ENCODE assay signal across 10 cellular contexts in the genomic region with DNA sequence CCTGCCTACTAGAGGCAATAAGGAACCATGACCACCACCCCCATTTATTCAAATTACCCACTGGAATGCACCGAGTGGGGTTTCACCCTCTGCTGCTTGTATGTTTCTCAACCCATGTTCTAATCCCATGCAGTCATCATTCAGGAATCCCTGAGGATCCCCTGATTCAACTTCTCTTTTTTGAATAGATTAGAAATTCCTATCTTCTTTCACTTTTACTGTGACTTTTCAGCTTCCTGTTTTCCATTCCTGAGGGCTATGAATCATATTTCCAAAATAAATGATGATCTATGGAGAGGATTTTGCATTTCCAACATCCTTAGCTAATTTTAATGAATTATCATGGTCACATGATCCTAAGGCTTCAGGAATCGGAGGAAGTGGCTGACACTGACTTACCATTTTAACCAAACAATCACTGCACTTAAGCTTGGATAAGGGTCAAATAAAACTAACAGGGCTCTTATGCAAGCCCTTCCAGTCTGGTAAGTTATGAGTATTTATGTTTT. TPM values are rescaled to one million over a fixed set of nuclear protein-coding genes. Genes with fewer than 3 reads are reported as not detected.
DNase-seq lines count a peak whose midpoint lies in the region; ATAC-seq and TF ChIP-seq lines count a peak whose summit lies in the region.
"Had no signal": no experiment of that assay in that cellular context is flagged by ENCODE, and none has a peak within 500 bp of the region (broad histone marks: within the 10 kb centered on the region; RNA-seq: fewer than 3 reads in every experiment).

No MANE protein-coding gene starts in this region.

- H3K36me3 ChIP-seq in BE2C (no peaks in the 10 kb centered on the region), gastrocnemius medialis (no peaks in the 10 kb centered on the region)

- intact Hi-C loops in gastrocnemius medialis (cut with DNase I; ENCODE audit: low total_unique reads) = no loop called here

- H3K4me1 ChIP-seq in foreskin keratinocyte (peaks cover 10% of the 10 kb centered on the region), BE2C (no peaks in the 10 kb centered on the region), gastrocnemius medialis (no peaks in the 10 kb centered on the region)

- no peak overlapping the region for H3K27ac Mint-ChIP-seq in stimulated activated naive B cell treated with anti-CD40 and anti-IgM and Interleukin-4, amounts not matched to agents 10 μg/mL and 1 μg/mL and 100 μg/mL, for 72 hours

- TF ChIP-seq POLR2A in gastrocnemius medialis (IDR thresholded peaks at IDR 0.05) = no peak

- no peak overlapping the region for H3K4me3 Mint-ChIP-seq in stimulated activated naive B cell treated with anti-CD40 and anti-IgM and Interleukin-4, amounts not matched to agents 10 μg/mL and 1 μg/mL and 100 μg/mL, for 72 hours

- H3K4me3 ChIP-seq in BE2C (ENCODE audit: low read depth, low read length) (no peak overlapping the region), gastrocnemius medialis (no peak overlapping the region)

- TF ChIP-seq CTCF in foreskin keratinocyte (conservative IDR thresholded peaks at IDR 0.05) (no peak), BE2C (IDR thresholded peaks at IDR 0.05; ENCODE audit: low read depth, low read length) (no peak), gastrocnemius medialis (IDR thresholded peaks at IDR 0.05 in 4 of 5, conservative IDR thresholded peaks at IDR 0.05 in 1 of 5) (no peak)

- ATAC-seq in foreskin keratinocyte = peak; percentile 90
- peak; percentile 65 to 73 for ATAC-seq in stimulated activated naive B cell treated with anti-CD40 and anti-IgM and Interleukin-4, amounts not matched to agents 10 μg/mL and 1 μg/mL and 100 μg/mL, for 72 hours (replicated peaks)
- no peak for ATAC-seq in gastrocnemius medialis

- in situ Hi-C loops in gastrocnemius medialis (cut with MboI; ENCODE audit: low sequenced_read_pairs in 4 of 4) = no loop called here

- no peaks in the 10 kb centered on the region for H3K36me3 Mint-ChIP-seq in stimulated activated naive B cell treated with anti-CD40 and anti-IgM and Interleukin-4, amounts not matched to agents 10 μg/mL and 1 μg/mL and 100 μg/mL, for 72 hours

- H3K27me3 ChIP-seq in foreskin keratinocyte (no peaks in the 10 kb centered on the region), BE2C (no peaks in the 10 kb centered on the region), gastrocnemius medialis (no peaks in the 10 kb centered on the region)

- no peak overlapping the region for H3K27ac ChIP-seq in foreskin keratinocyte
- no peak overlapping the region for H3K27ac ChIP-seq in gastrocnemius medialis
- H3K27ac ChIP-seq: 22Rv1 had no signal

- no peaks in the 10 kb centered on the region for H3K27me3 Mint-ChIP-seq in stimulated activated naive B cell treated with anti-CD40 and anti-IgM and Interleukin-4, amounts not matched to agents 10 μg/mL and 1 μg/mL and 100 μg/mL, for 72 hours

- peaks cover 0 to 5% of the 10 kb centered on the region in 2 donors for H3K9me3 Mint-ChIP-seq in stimulated activated naive B cell treated with anti-CD40 and anti-IgM and Interleukin-4, amounts not matched to agents 10 μg/mL and 1 μg/mL and 100 μg/mL, for 72 hours

- peaks cover 11 to 19% of the 10 kb centered on the region in 2 donors for H3K4me1 Mint-ChIP-seq in stimulated activated naive B cell treated with anti-CD40 and anti-IgM and Interleukin-4, amounts not matched to agents 10 μg/mL and 1 μg/mL and 100 μg/mL, for 72 hours

- peak; percentile 6 for DNase-seq in NOMO-1 treated with DMSO at 0.1 percent for 48 hours (lab: John Stamatoyannopoulos, UW; ENCODE audit: unreplicated experiment)
- DNase-seq in NOMO-1 treated with dmso at 0.1 percent for 144 hours (lab: John Stamatoyannopoulos, UW; ENCODE audit: unreplicated experiment) = no peak
- peak; percentile 15 for DNase-seq in T1000 (lab: John Stamatoyannopoulos, UW)
- peak; percentile 95 to 98 for DNase-seq in foreskin keratinocyte
- DNase-seq in stimulated activated naive B cell treated with anti-CD40 and anti-IgM and Interleukin-4, amounts not matched to agents 10 μg/mL and 1 μg/mL and 100 μg/mL, for 72 hours = no peak
- DNase-seq in BE2C = no peak
- DNase-seq in activated naive CD4-positive, alpha-beta T cell treated with anti-CD3 and anti-CD28 coated beads, Interleukin-2, amount 50 U/mL, for 16 hours = no peak
- DNase-seq in gastrocnemius medialis = no peak
- DNase-seq: stimulated activated CD4-positive, alpha-beta T cell treated with anti-CD3 and anti-CD28 coated beads, Interleukin-4, amount 100 ng/mL, for 4 hours had no signal

- H3K9me3 ChIP-seq in BE2C = no peaks in the 10 kb centered on the region
- H3K9me3 ChIP-seq in gastrocnemius medialis = no peaks in the 10 kb centered on the region

RNA-seq across cellular contexts. Expression of gene P2RX4, which starts 19.4 kb away (rescaled TPM):
- total RNA-seq in foreskin keratinocyte (6.8 and 8.4 TPM in 2 replicates), gastrocnemius medialis (1 to 10 TPM; 3.9 to 7.9 (median 6.1) TPM)
- polyA plus RNA-seq in foreskin keratinocyte = 6.9 and 8.7 TPM in 2 replicates
- polyA plus RNA-seq in BE2C (2012; ENCODE audit: insufficient read depth, insufficient read length, low read depth) = 8.8 TPM

RNA-seq across cellular contexts. Expression of gene P2RX7, which starts 57.9 kb away (rescaled TPM):
- total RNA-seq in foreskin keratinocyte (0.10 and 0.28 TPM in 2 replicates), gastrocnemius medialis (under 1 TPM in 3 of 4 donors, not detected in 1; 0.35 to 0.46 (median 0.41) TPM)
- polyA plus RNA-seq in foreskin keratinocyte = 0.04 TPM in 2 replicates
- polyA plus RNA-seq in BE2C (2012; ENCODE audit: insufficient read depth, insufficient read length, low read depth) = 2.0 TPM

Comparison
In these comparisons a context has a peak if more than half of its experiments do, and no peak if none do; other contexts are left out.
1. DNase-seq: peak in NOMO-1 treated with DMSO at 0.1 percent for 48 hours (single experiment), T1000 (single experiment) and foreskin keratinocyte (2 of 2); none in NOMO-1 treated with dmso at 0.1 percent for 144 hours (single experiment), stimulated activated naive B cell treated with anti-CD40 and anti-IgM and Interleukin-4, amounts not matched to agents 10 μg/mL and 1 μg/mL and 100 μg/mL, for 72 hours (single experiment), BE2C (single experiment), activated naive CD4-positive, alpha-beta T cell treated with anti-CD3 and anti-CD28 coated beads, Interleukin-2, amount 50 U/mL, for 16 hours (single experiment) and gastrocnemius medialis (0 of 2).
2. ATAC-seq: peak in foreskin keratinocyte (single experiment) and stimulated activated naive B cell treated with anti-CD40 and anti-IgM and Interleukin-4, amounts not matched to agents 10 μg/mL and 1 μg/mL and 100 μg/mL, for 72 hours (2 of 2); none in gastrocnemius medialis (0 of 2).